15 cellular contexts compared by ENCODE assay signal in the genomic region with DNA sequence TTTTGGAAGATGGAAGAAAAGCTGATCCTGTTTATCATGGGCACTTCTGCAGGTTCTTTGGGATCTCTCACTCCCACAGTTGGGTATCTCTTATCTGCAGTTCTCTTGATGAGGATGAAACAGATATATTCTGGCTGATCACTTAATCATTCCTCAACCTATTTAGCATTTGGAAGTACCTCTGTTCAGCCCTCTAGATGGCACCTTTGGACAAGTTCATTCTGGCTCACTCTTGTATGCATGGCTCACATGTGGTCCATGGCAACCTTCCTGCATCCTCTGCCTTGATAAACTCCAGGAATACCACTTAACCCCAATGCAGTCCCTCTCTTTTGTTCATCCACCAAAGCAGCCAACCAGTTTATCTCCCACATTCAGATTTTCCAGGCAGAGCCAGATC.
A peak's percentile ranks its signal among the peaks of the same experiment; 100 is the strongest.
DNase-seq lines count a peak whose midpoint lies in the region; ATAC-seq, FAIRE-seq and TF ChIP-seq lines count a peak whose summit lies in the region.
"Had no signal": no experiment of that assay in that cellular context is flagged by ENCODE, and none has a peak within 500 bp of the region (broad histone marks: within the 10 kb centered on the region; RNA-seq: fewer than 3 reads in every experiment).

No MANE protein-coding gene starts in this region.

- H3K4me1 ChIP-seq in HCT116 (ENCODE audit: control insufficient read depth in 1 of 2, insufficient read depth in 2 of 2, low read length in 2 of 2) = no peaks in the 10 kb centered on the region
- no peaks in the 10 kb centered on the region for H3K4me1 ChIP-seq in smooth muscle cell (ENCODE audit: low read depth)

- no peaks in the 10 kb centered on the region for H3K36me3 Mint-ChIP-seq in endothelial cell (ENCODE audit: low read depth, unreplicated experiment)

- no peak overlapping the region for H3K27ac Mint-ChIP-seq in endothelial cell (ENCODE audit: unreplicated experiment)
- H3K27ac Mint-ChIP-seq: CD4-positive, alpha-beta T cell; natural killer cell treated with Interleukin-12 subunit alpha and Interleukin-12 subunit beta and Interleukin-15 and Interleukin-18, amount 100 ng/mL, for 72 hours had no signal

- H3K4me1 Mint-ChIP-seq in endothelial cell (ENCODE audit: unreplicated experiment) = no peaks in the 10 kb centered on the region

- H3K27me3 Mint-ChIP-seq in endothelial cell (ENCODE audit: unreplicated experiment) = no peaks in the 10 kb centered on the region
- H3K27me3 Mint-ChIP-seq: CD4-positive, alpha-beta T cell had no signal

- CTCF ChIA-PET in HCT116 (lab: Charles Lee) = no interaction called here

- TF ChIP-seq CTCF in D721Med (IDR thresholded peaks at IDR 0.05; ENCODE audit: insufficient read depth, missing control alignments) = peak; percentile 44
- peak in 2 of 3 experiments; percentile 27 to 28; a peak in 3 of 6 replicates for TF ChIP-seq CTCF in HCT116 (IDR thresholded peaks at IDR 0.05 in 2 of 3, conservative IDR thresholded peaks at IDR 0.05 in 1 of 3; ENCODE audit: borderline replicate concordance in 1 of 3, insufficient read depth in 1 of 3, low read depth in 2 of 3, low read length in 2 of 3)
- TF ChIP-seq CTCF in fibroblast of the aortic adventitia (IDR thresholded peaks at IDR 0.05; ENCODE audit: insufficient read depth, low read length) = no peak
- no peak for TF ChIP-seq CTCF in endothelial cell (IDR thresholded peaks at IDR 0.05; ENCODE audit: unreplicated experiment)
- TF ChIP-seq CTCF in smooth muscle cell (IDR thresholded peaks at IDR 0.05; ENCODE audit: borderline replicate concordance, insufficient read depth, poor library complexity, severe bottlenecking) = no peak

- no peak overlapping the region for H3K9ac ChIP-seq in HCT116 (ENCODE audit: low read length)
- H3K9ac ChIP-seq in smooth muscle cell (ENCODE audit: low read depth) = no peak overlapping the region

- H3K4me3 Mint-ChIP-seq in endothelial cell (ENCODE audit: unreplicated experiment) = no peak overlapping the region
- H3K4me3 Mint-ChIP-seq: CD4-positive, alpha-beta T cell; natural killer cell treated with Interleukin-12 subunit alpha and Interleukin-12 subunit beta and Interleukin-15 and Interleukin-18, amount 100 ng/mL, for 72 hours had no signal

- H4K20me1 ChIP-seq in HCT116 (ENCODE audit: insufficient read depth) (no peaks in the 10 kb centered on the region), smooth muscle cell (ENCODE audit: low read depth) (no peaks in the 10 kb centered on the region)

- H3K9me2 ChIP-seq in HCT116 (ENCODE audit: insufficient read depth) = no peaks in the 10 kb centered on the region

- H3K36me3 ChIP-seq in HCT116 (ENCODE audit: control insufficient read depth in 1 of 2, insufficient read depth in 2 of 2, low read length in 2 of 2) = no peaks in the 10 kb centered on the region
- H3K36me3 ChIP-seq in smooth muscle cell (ENCODE audit: low read depth) = no peaks in the 10 kb centered on the region

- H3K27ac ChIP-seq in HCT116 (ENCODE audit: low read depth, low read length) (no peak overlapping the region), smooth muscle cell (ENCODE audit: low read depth) (no peak overlapping the region)

- 0 out of 4 replicates have a peak, but pooled peaks cover 0 to 3% of the 10 kb centered on the region in 2 experiments for H3K9me3 ChIP-seq in HCT116 (ENCODE audit: control insufficient read depth in 1 of 2, insufficient read depth in 1 of 2, low read depth in 1 of 2, low read length in 2 of 2)
- no peaks in the 10 kb centered on the region for H3K9me3 ChIP-seq in smooth muscle cell (replicated peaks; ENCODE audit: low read depth)

- no peak for FAIRE-seq in D721Med (lab: Jason Lieb, UNC)
- FAIRE-seq: endometrium, GM12891, RCC 7860 had no signal

- no peak overlapping the region for H3K4me3 ChIP-seq in HCT116 (replicated peaks in 1 of 2; ENCODE audit: low read depth in 1 of 2, low read length in 2 of 2)
- H3K4me3 ChIP-seq in fibroblast of the aortic adventitia (ENCODE audit: low read depth, low read length) = no peak overlapping the region
- no peak overlapping the region for H3K4me3 ChIP-seq in smooth muscle cell

- H3K79me2 ChIP-seq in HCT116 (ENCODE audit: insufficient read depth, low read length) (no peaks in the 10 kb centered on the region), smooth muscle cell (ENCODE audit: low read depth) (no peaks in the 10 kb centered on the region)

- RAD21 ChIA-PET in HCT116 (lab: Charles Lee; ENCODE audit: low non-redundant PET in 1 of 2, low total read pairs in 2 of 2, uncharacterized antibody in 2 of 2, unreplicated experiment in 2 of 2) = no interaction called here

- no peak for TF ChIP-seq POLR2A in HCT116 (IDR thresholded peaks at IDR 0.05; ENCODE audit: borderline replicate concordance, extremely low read depth, insufficient read depth, insufficient read length)

- DNase-seq in D721Med (ENCODE audit: insufficient read length, low spot score) (no peak), HCT116 (ENCODE audit: low read depth, low spot score) (peak; percentile 18), fibroblast of the aortic adventitia (ENCODE audit: low read depth) (peak; percentile 19), endothelial cell (ENCODE audit: low spot score) (no peak), smooth muscle cell (lab: John Stamatoyannopoulos, UW; ENCODE audit: unreplicated experiment) (no peak), KG1 (lab: John Stamatoyannopoulos, UW) (no peak)
- DNase-seq: anterior cingulate cortex; CD4-positive, alpha-beta T cell; NCI-H2029 had no signal

- no peaks in the 10 kb centered on the region for H3F3A ChIP-seq in smooth muscle cell (ENCODE audit: low read depth)

- H2AFZ ChIP-seq in HCT116 (ENCODE audit: low read depth, low read length, poor library complexity, severe bottlenecking) = no peak overlapping the region
- H2AFZ ChIP-seq in smooth muscle cell (ENCODE audit: low read depth) = no peak overlapping the region

- TF ChIP-seq RAD21 in HCT116 (IDR thresholded peaks at IDR 0.05; ENCODE audit: low read depth) = peak; percentile 55

- POLR2A ChIA-PET in HCT116 (lab: Charles Lee) = no interaction called here

- H3K27me3 ChIP-seq in HCT116 (ENCODE audit: insufficient read depth, low read length) = no peaks in the 10 kb centered on the region
- H3K27me3 ChIP-seq in smooth muscle cell (ENCODE audit: low read depth) = no peaks in the 10 kb centered on the region

- BruUV-seq in HCT116 (replicated peaks; lab: Mats Ljungman, UMichigan) = no TSS peak

- no peaks in the 10 kb centered on the region for H3K9me3 Mint-ChIP-seq in endothelial cell (ENCODE audit: unreplicated experiment)

- intact Hi-C loops in HCT116 (cut with micrococcal nuclease) = loop anchor here (5.0 to 10.0 kb wide), 2 partner anchors 437 to 555 kb away; partner anchors contain the start of gene GYPA

- H3K4me2 ChIP-seq in HCT116 (ENCODE audit: low read length) (no peak overlapping the region), smooth muscle cell (no peak overlapping the region)

- peak; percentile 79 for ATAC-seq in HCT116
- peak; percentile 77 for ATAC-seq in SK-N-SH treated with all-trans-retinoic acid at 6 μM for 48 hours
- ATAC-seq in GM21528 (IDR thresholded peaks at IDR 0.05; ENCODE audit: low FRiP score, unreplicated experiment) = no peak
- ATAC-seq: natural killer cell treated with Interleukin-12 subunit alpha and Interleukin-12 subunit beta and Interleukin-15 and Interleukin-18, amount 100 ng/mL, for 72 hours had no signal

TF ChIP-seq in HCT116, 20 proteins besides CTCF, POLR2A, EP300 and RAD21 (continues in another document):
- TF ChIP-seq SIN3A (IDR thresholded peaks at IDR 0.05; ENCODE audit: low read depth) (no peak), TCF7L2 (IDR thresholded peaks at IDR 0.05; ENCODE audit: borderline replicate concordance, extremely low read depth, insufficient read depth, insufficient read length) (no peak), CEBPB (IDR thresholded peaks at IDR 0.05; ENCODE audit: low read depth) (no peak), JUND (IDR thresholded peaks at IDR 0.05) (no peak), ZNF274 (IDR thresholded peaks at IDR 0.05; ENCODE audit: low read depth, low read length) (no peak), SRF (IDR thresholded peaks at IDR 0.05; ENCODE audit: low read depth) (no peak), FOSL1 (IDR thresholded peaks at IDR 0.05; ENCODE audit: low read depth) (no peak), EGR1 (IDR thresholded peaks at IDR 0.05; ENCODE audit: low read depth) (no peak)
- TF ChIP-seq, protein P1, sequence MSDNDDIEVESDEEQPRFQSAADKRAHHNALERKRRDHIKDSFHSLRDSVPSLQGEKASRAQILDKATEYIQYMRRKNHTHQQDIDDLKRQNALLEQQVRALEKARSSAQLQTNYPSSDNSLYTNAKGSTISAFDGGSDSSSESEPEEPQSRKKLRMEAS (IDR thresholded peaks at IDR 0.05) = no peak
- TF ChIP-seq, protein P2, sequence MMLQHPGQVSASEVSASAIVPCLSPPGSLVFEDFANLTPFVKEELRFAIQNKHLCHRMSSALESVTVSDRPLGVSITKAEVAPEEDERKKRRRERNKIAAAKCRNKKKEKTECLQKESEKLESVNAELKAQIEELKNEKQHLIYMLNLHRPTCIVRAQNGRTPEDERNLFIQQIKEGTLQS (IDR thresholded peaks at IDR 0.05) = no peak

TF ChIP-seq in SK-N-SH treated with all-trans-retinoic acid at 6 μM for 48 hours, 23 proteins besides CTCF, POLR2A, EP300 and RAD21 (continues in another document):
- TF ChIP-seq, protein P3, sequence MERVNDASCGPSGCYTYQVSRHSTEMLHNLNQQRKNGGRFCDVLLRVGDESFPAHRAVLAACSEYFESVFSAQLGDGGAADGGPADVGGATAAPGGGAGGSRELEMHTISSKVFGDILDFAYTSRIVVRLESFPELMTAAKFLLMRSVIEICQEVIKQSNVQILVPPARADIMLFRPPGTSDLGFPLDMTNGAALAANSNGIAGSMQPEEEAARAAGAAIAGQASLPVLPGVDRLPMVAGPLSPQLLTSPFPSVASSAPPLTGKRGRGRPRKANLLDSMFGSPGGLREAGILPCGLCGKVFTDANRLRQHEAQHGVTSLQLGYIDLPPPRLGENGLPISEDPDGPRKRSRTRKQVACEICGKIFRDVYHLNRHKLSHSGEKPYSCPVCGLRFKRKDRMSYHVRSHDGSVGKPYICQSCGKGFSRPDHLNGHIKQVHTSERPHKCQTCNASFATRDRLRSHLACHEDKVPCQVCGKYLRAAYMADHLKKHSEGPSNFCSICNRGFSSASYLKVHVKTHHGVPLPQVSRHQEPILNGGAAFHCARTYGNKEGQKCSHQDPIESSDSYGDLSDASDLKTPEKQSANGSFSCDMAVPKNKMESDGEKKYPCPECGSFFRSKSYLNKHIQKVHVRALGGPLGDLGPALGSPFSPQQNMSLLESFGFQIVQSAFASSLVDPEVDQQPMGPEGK (CRISPR knock-in tag; IDR thresholded peaks at IDR 0.05; ENCODE audit: borderline replicate concordance) = no peak

Comparison
In these comparisons a context has a peak if more than half of its experiments do, and no peak if none do; other contexts are left out.
1. DNase-seq: peak in HCT116 (single experiment) and fibroblast of the aortic adventitia (single experiment); none in D721Med (single experiment), endothelial cell (single experiment), smooth muscle cell (single experiment) and KG1 (single experiment).
2. CTCF ChIP-seq: peak in D721Med (single experiment) and HCT116 (2 of 3); none in fibroblast of the aortic adventitia (single experiment), endothelial cell (single experiment) and smooth muscle cell (single experiment).